8 cellular contexts compared by ENCODE assay signal in the genomic region with DNA sequence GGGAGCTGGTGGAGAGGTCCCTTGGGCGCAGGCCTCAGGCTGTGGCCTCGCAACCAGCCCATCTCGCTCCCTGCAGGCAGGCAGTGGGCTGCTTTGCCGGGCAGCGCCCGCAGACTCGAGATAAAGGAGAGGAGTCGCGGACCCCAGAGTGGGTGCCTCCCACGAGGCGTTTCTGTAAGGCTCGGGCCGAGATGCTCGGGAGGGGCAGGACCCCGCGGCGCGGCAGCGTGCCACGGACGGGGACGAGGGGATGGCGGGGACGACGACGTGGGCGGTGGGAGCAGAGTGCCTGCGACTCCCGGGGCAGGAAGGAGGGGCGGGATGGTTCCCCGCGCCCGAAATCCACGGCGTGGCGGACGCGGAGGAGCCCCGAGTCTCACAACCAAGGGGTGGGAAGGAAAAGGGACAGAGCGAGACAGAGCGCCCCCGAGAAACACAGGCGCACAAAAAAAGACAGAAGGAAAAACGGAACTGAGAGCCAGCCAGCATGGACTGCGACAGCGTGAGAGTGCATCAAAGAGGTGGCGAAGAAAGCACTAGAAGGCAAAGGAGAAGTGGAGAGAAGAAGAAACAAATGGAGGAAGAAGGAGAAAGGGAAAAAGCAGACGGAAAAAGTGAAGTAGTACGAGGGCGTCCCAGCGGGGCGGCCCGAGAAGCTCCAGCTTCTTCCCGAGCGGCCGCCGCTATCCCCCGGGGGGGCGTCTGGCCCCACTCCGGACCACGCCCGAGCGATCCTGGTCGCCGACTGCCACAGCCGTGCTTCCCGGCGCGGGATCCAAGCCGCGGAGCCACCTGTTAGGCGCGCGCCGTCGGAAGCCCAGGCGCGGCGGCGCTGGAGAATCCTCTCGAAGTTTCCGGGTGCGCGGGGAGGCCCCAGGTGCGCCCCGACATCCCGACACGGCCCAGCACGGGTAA. TPM values are rescaled to one million over a fixed set of nuclear protein-coding genes. Genes with fewer than 3 reads are reported as not detected.
DNase-seq lines count a peak whose midpoint lies in the region; ATAC-seq and TF ChIP-seq lines count a peak whose summit lies in the region.

No MANE protein-coding gene starts in this region.

- H3K27me3 Mint-ChIP-seq in IgD-negative memory B cell (peaks cover 10% of the 10 kb centered on the region), progenitor cell of endocrine pancreas (peaks cover 55% of the 10 kb centered on the region)
- peaks cover 51% of the 10 kb centered on the region for H3K27me3 Mint-ChIP-seq in central memory CD8-positive, alpha-beta T cell

- no peaks in the 10 kb centered on the region for H3K4me1 ChIP-seq in PC-9 (replicated peaks; ENCODE audit: insufficient read depth)

- no peaks in the 10 kb centered on the region for H3F3A ChIP-seq in PC-9 (ENCODE audit: insufficient read depth, low read depth)

- H3K9me2 ChIP-seq in PC-9 (ENCODE audit: insufficient read depth) = no peaks in the 10 kb centered on the region

- no peaks in the 10 kb centered on the region for H3K9me3 Mint-ChIP-seq in IgD-negative memory B cell
- H3K9me3 Mint-ChIP-seq in central memory CD8-positive, alpha-beta T cell = no peaks in the 10 kb centered on the region
- no peaks in the 10 kb centered on the region for H3K9me3 Mint-ChIP-seq in progenitor cell of endocrine pancreas (ENCODE audit: low read depth)

- peak overlapping the region; percentile 49 to 96 (median 91) for H3K27ac Mint-ChIP-seq in IgD-negative memory B cell
- no peak overlapping the region for H3K27ac Mint-ChIP-seq in central memory CD8-positive, alpha-beta T cell (ENCODE audit: low read depth)
- H3K27ac Mint-ChIP-seq in progenitor cell of endocrine pancreas = peak overlapping the region; percentile 65

- CTCF ChIA-PET in PC-9 (lab: Charles Lee) = no interaction called here

- H3K36me3 Mint-ChIP-seq in IgD-negative memory B cell = no peaks in the 10 kb centered on the region
- peaks cover 3% of the 10 kb centered on the region for H3K36me3 Mint-ChIP-seq in central memory CD8-positive, alpha-beta T cell (ENCODE audit: insufficient read depth)
- H3K36me3 Mint-ChIP-seq in progenitor cell of endocrine pancreas (ENCODE audit: insufficient read depth) = no peaks in the 10 kb centered on the region

- H3K4me1 Mint-ChIP-seq in IgD-negative memory B cell (peaks cover 19 to 32% (median 25%) of the 10 kb centered on the region in 3 donors), progenitor cell of endocrine pancreas (ENCODE audit: low read depth) (peaks cover 2% of the 10 kb centered on the region)
- peaks cover 10% of the 10 kb centered on the region for H3K4me1 Mint-ChIP-seq in central memory CD8-positive, alpha-beta T cell

- TF ChIP-seq CTCF in progenitor cell of endocrine pancreas (IDR thresholded peaks at IDR 0.05; ENCODE audit: unreplicated experiment) (no peak), PC-9 (conservative IDR thresholded peaks at IDR 0.05) (no peak)

- no peaks in the 10 kb centered on the region for H3K36me3 ChIP-seq in PC-9 (ENCODE audit: low read depth)

- H3K4me3 ChIP-seq in PC-9 = no peak overlapping the region

- no peaks in the 10 kb centered on the region for H3K79me2 ChIP-seq in PC-9 (ENCODE audit: low read depth)

- peaks cover 9% of the 10 kb centered on the region for H3K27me3 ChIP-seq in PC-9 (ENCODE audit: insufficient read depth, low read depth)

- no peak overlapping the region for H2AFZ ChIP-seq in PC-9

- ATAC-seq in GM21576 (IDR thresholded peaks at IDR 0.05; ENCODE audit: unreplicated experiment) = peak; percentile 45
- ATAC-seq in central memory CD8-positive, alpha-beta T cell (replicated peaks; ENCODE audit: extremely low read depth, poor library complexity, severe bottlenecking) = no peak

- no peaks in the 10 kb centered on the region for H4K20me1 ChIP-seq in PC-9 (ENCODE audit: insufficient read depth)

- no TSS peak for BruUV-seq in PC-9 (replicated peaks; lab: Mats Ljungman, UMichigan)

- DNase-seq in NCI-H146 (lab: John Stamatoyannopoulos, UW) = peak; percentile 11
- DNase-seq in NCI-H146 treated with DMSO at 0.1 percent for 48 hours (lab: John Stamatoyannopoulos, UW; ENCODE audit: unreplicated experiment) = no peak
- DNase-seq in central memory CD8-positive, alpha-beta T cell (ENCODE audit: low spot score in 2 of 2) = no peak
- DNase-seq in progenitor cell of endocrine pancreas (ENCODE audit: low spot score, unreplicated experiment) = peak; percentile 9
- DNase-seq in PC-9 = no peak
- DNase-seq in stimulated activated naive CD4-positive, alpha-beta T cell (lab: John Stamatoyannopoulos, UW) = no peak

- H3K4me3 Mint-ChIP-seq in IgD-negative memory B cell = peak overlapping the region; percentile 84 to 99 (median 98)
- peak overlapping the region; percentile 84 for H3K4me3 Mint-ChIP-seq in central memory CD8-positive, alpha-beta T cell
- H3K4me3 Mint-ChIP-seq in progenitor cell of endocrine pancreas (ENCODE audit: low read depth) = peak overlapping the region; percentile 61

- no peak overlapping the region for H3K4me2 ChIP-seq in PC-9

- intact Hi-C loops in PC-9 (cut with micrococcal nuclease; ENCODE audit: unreplicated experiment) = no loop called here

- no peak overlapping the region for H3K27ac ChIP-seq in PC-9

- POLR2A ChIA-PET in PC-9 (lab: Charles Lee; ENCODE audit: unreplicated experiment) = no interaction called here

- H3K9me3 ChIP-seq in PC-9 (ENCODE audit: insufficient read depth, low read depth) = no peaks in the 10 kb centered on the region

RNA-seq across cellular contexts. Expression of a gene that starts 1.5 kb away (rescaled TPM):
- 6.6 TPM for polyA plus RNA-seq in IgD-negative memory B cell
- total RNA-seq in progenitor cell of endocrine pancreas (0.55 and 0.78 TPM in 2 replicates), PC-9 (2021) (not detected in 2 replicates)

Comparison
In these comparisons a context has a peak if more than half of its experiments do, and no peak if none do; other contexts are left out.
1. DNase-seq: peak in NCI-H146 (single experiment) and progenitor cell of endocrine pancreas (single experiment); none in NCI-H146 treated with DMSO at 0.1 percent for 48 hours (single experiment), central memory CD8-positive, alpha-beta T cell (0 of 2), PC-9 (0 of 2) and stimulated activated naive CD4-positive, alpha-beta T cell (0 of 6).
2. Peak in every context shown above with its lines, with median percentiles within 50 percentile points of each other: H3K4me3 Mint-ChIP-seq.